In genomic region chr14:99480856-99481744, GRCh38 we compare ENCODE assay signal across 8 cellular contexts. TPM values are rescaled to one million over a fixed set of nuclear protein-coding genes. Genes with fewer than 3 reads are reported as not detected.
A peak's percentile ranks its signal among the peaks of the same experiment; 100 is the strongest.
DNase-seq lines count a peak whose midpoint lies in the region; ATAC-seq and TF ChIP-seq lines count a peak whose summit lies in the region.

TSS of gene CCNK (plus strand) at chr14:99481409. CDS start at chr14:99492678, 11,269 bp downstream.
TSS of gene SETD3 (minus strand) at chr14:99480859. CDS start at chr14:99465805, 15,054 bp downstream.

- peak; percentile 86 for ATAC-seq in GM21619 (IDR thresholded peaks at IDR 0.05; ENCODE audit: unreplicated experiment)
- ATAC-seq in mucosa of descending colon: peak; percentile 92

- peaks cover 22% of the 10 kb centered on the region for H3K4me1 ChIP-seq in PC-9 (replicated peaks; ENCODE audit: insufficient read depth)
- H3K4me1 ChIP-seq in mucosa of descending colon (ENCODE audit: low read depth): peaks cover 22% of the 10 kb centered on the region

- peak within 1 kb of the TSS; percentile 76 for H2AFZ ChIP-seq in PC-9

- H4K20me1 ChIP-seq in PC-9 (ENCODE audit: insufficient read depth): peaks cover 42% of the 10 kb centered on the region

- CTCF ChIA-PET in PC-9 (lab: Charles Lee): no interaction called here

- H3K9me2 ChIP-seq in PC-9 (ENCODE audit: insufficient read depth): no peaks in the 10 kb centered on the region

- TF ChIP-seq CTCF in PC-9 (conservative IDR thresholded peaks at IDR 0.05): no peak
- peak; percentile 9 for TF ChIP-seq CTCF in mucosa of descending colon (IDR thresholded peaks at IDR 0.05)

- H3F3A ChIP-seq in PC-9 (ENCODE audit: insufficient read depth, low read depth): no peaks in the 10 kb centered on the region

- peak within 1 kb of the TSS; percentile 94 for H3K4me2 ChIP-seq in PC-9

- POLR2A ChIA-PET in PC-9 (lab: Charles Lee; ENCODE audit: unreplicated experiment): interaction anchor here (0.5 to 0.7 kb wide), 5 partner anchors 12 to 824 kb away, joined by 3 to 9 read pairs (median 5); no protein-coding TSS in a partner anchor

- no TSS peak for BruUV-seq in PC-9 (replicated peaks; lab: Mats Ljungman, UMichigan)

- no peaks in the 10 kb centered on the region for H3K9me3 ChIP-seq in PC-9 (ENCODE audit: insufficient read depth, low read depth)
- no peaks in the 10 kb centered on the region for H3K9me3 ChIP-seq in mucosa of descending colon

- H3K36me3 ChIP-seq in PC-9 (ENCODE audit: low read depth) (no peaks in the 10 kb centered on the region), mucosa of descending colon (ENCODE audit: low read depth) (no peaks in the 10 kb centered on the region)

- no peaks in the 10 kb centered on the region for H3K27me3 ChIP-seq in PC-9 (ENCODE audit: insufficient read depth, low read depth)

- H3K27ac ChIP-seq in PC-9 (peak within 1 kb of the TSS; percentile 72), epithelial cell of prostate (peak within 1 kb of the TSS; percentile 95)

- intact Hi-C loops in PC-9 (cut with micrococcal nuclease; ENCODE audit: unreplicated experiment): no loop called here
- intact Hi-C loops in mucosa of descending colon (cut with DNase I, micrococcal nuclease): no loop called here

- H3K79me2 ChIP-seq in PC-9 (ENCODE audit: low read depth): peaks cover 86% of the 10 kb centered on the region

- peak within 1 kb of the TSS; percentile 81 for H3K4me3 ChIP-seq in Jurkat, Clone E6-1 (ENCODE audit: low read length)
- H3K4me3 ChIP-seq in PC-9 (peak within 1 kb of the TSS; percentile 92), mucosa of descending colon (peak within 1 kb of the TSS; percentile 91)

- DNase-seq in DMS153 (lab: John Stamatoyannopoulos, UW) (peak; percentile 96), PC-9 (peak; percentile 94), epithelial cell of prostate (ENCODE audit: low read depth, low spot score) (peak; percentile 98), mucosa of descending colon (peak; percentile 99 to 100 (median 100))
- DNase-seq in Jurkat, Clone E6-1 (ENCODE audit: low read depth, low spot score): peak; percentile 99
- DNase-seq in activated T-cell treated with anti-CD3 and anti-CD28 coated beads, Interleukin-2, amount 50 U/mL, for 1 hour: peak; percentile 100
- DNase-seq in stimulated activated CD8-positive, alpha-beta memory T cell treated with anti-CD3 and anti-CD28 coated beads, Interleukin-4, amount 100 ng/mL, for 24 hours (ENCODE audit: low read depth): peak; percentile 100

RNA-seq across cellular contexts. Expression of gene CCNK, which starts in this region (rescaled TPM):
- 55.6 TPM for polyA plus RNA-seq in Jurkat, Clone E6-1 (2012; ENCODE audit: insufficient read depth, insufficient read length)
- total RNA-seq in PC-9 (2021) (9.7 and 19.0 TPM in 2 replicates), mucosa of descending colon (10 to 100 TPM; 47.4 to 68.4 (median 64.5) TPM)

RNA-seq across cellular contexts. Expression of gene SETD3, which starts in this region (rescaled TPM):
- 46.7 TPM for polyA plus RNA-seq in Jurkat, Clone E6-1 (2012; ENCODE audit: insufficient read depth, insufficient read length)
- total RNA-seq in PC-9 (2021) (13.0 and 13.4 TPM in 2 replicates), mucosa of descending colon (100 to 1,000 TPM in 1 of 3 donors, 10 to 100 TPM in 2; 61.6 to 119 (median 61.6) TPM)

Comparison
In these comparisons a context has a peak if more than half of its experiments do, and no peak if none do; other contexts are left out.
1. Peak in every context shown above with its lines: DNase-seq, ATAC-seq, H3K4me3 ChIP-seq and H3K27ac ChIP-seq.